Comparison of ENCODE assay signal across 8 cellular contexts in genomic region chr20:60056345-60057122, GRCh38.
DNase-seq lines count a peak whose midpoint lies in the region; ATAC-seq and TF ChIP-seq lines count a peak whose summit lies in the region.

No MANE protein-coding gene starts in this region.

- H3K27ac Mint-ChIP-seq in activated T-cell treated with anti-CD3 and anti-CD28 coated beads, Interleukin-2, amount 50 U/mL, for 24 hours = peak overlapping the region; percentile 38
- peak overlapping the region; percentile 86 to 95 for H3K27ac Mint-ChIP-seq in stimulated activated naive CD8-positive, alpha-beta T cell treated with anti-CD3 and anti-CD28 coated beads, Interleukin-15, amount 100 ng/mL, for 72 hours

- H3K4me3 ChIP-seq in RWPE2 (ENCODE audit: severe bottlenecking) = peak overlapping the region; percentile 35

- no peak for DNase-seq in activated T-cell treated with anti-CD3 and anti-CD28 coated beads, Interleukin-2, amount 50 U/mL, for 24 hours
- DNase-seq in activated T-cell treated with anti-CD3 and anti-CD28 coated beads for 4 hours = no peak
- DNase-seq in RWPE2 (ENCODE audit: low spot score) = peak; percentile 70
- no peak for DNase-seq in caudate nucleus (lab: John Stamatoyannopoulos, UW)
- no peak for DNase-seq in stimulated activated naive CD8-positive, alpha-beta T cell treated with anti-CD3 and anti-CD28 coated beads, Interleukin-15, amount 100 ng/mL, for 72 hours
- no peak for DNase-seq in GOT3 (lab: John Stamatoyannopoulos, UW)
- DNase-seq in hypothalamus (lab: John Stamatoyannopoulos, UW) = no peak

- H3K27ac ChIP-seq in RWPE2 (ENCODE audit: poor library complexity, severe bottlenecking) (peak overlapping the region; percentile 70), caudate nucleus (ENCODE audit: low read depth, low read length) (peak overlapping the region; percentile 12)

- no peaks in the 10 kb centered on the region for H3K36me3 Mint-ChIP-seq in activated T-cell treated with anti-CD3 and anti-CD28 coated beads, Interleukin-2, amount 50 U/mL, for 24 hours (ENCODE audit: low read depth)

- H3K4me3 Mint-ChIP-seq in activated T-cell treated with anti-CD3 and anti-CD28 coated beads, Interleukin-2, amount 50 U/mL, for 24 hours = peak overlapping the region; percentile 71
- H3K4me3 Mint-ChIP-seq in stimulated activated naive CD8-positive, alpha-beta T cell treated with anti-CD3 and anti-CD28 coated beads, Interleukin-15, amount 100 ng/mL, for 72 hours = peak overlapping the region; percentile 51 to 75

- no peak for TF ChIP-seq CTCF in RWPE2 (IDR thresholded peaks at IDR 0.05; ENCODE audit: poor library complexity, severe bottlenecking)

- H3K27me3 Mint-ChIP-seq in activated T-cell treated with anti-CD3 and anti-CD28 coated beads, Interleukin-2, amount 50 U/mL, for 24 hours = no peaks in the 10 kb centered on the region
- H3K27me3 Mint-ChIP-seq in stimulated activated naive CD8-positive, alpha-beta T cell treated with anti-CD3 and anti-CD28 coated beads, Interleukin-15, amount 100 ng/mL, for 72 hours = peaks cover 7% of the 10 kb centered on the region

- no peaks in the 10 kb centered on the region for H3K9me3 ChIP-seq in RWPE2 (ENCODE audit: severe bottlenecking)

- peaks cover 19% of the 10 kb centered on the region for H3K36me3 ChIP-seq in RWPE2 (ENCODE audit: low read depth)

- H3K4me1 ChIP-seq in RWPE2 (ENCODE audit: insufficient read depth, poor library complexity, severe bottlenecking) = peaks cover 33% of the 10 kb centered on the region

- H3K27me3 ChIP-seq in RWPE2 (ENCODE audit: insufficient read depth, poor library complexity, severe bottlenecking) = no peaks in the 10 kb centered on the region

- ATAC-seq in RWPE2 (ENCODE audit: low read depth) = no peak
- no peak for ATAC-seq in stimulated activated naive CD8-positive, alpha-beta T cell treated with anti-CD3 and anti-CD28 coated beads, Interleukin-15, amount 100 ng/mL, for 72 hours
- ATAC-seq in GM21381 (IDR thresholded peaks at IDR 0.05; ENCODE audit: unreplicated experiment) = no peak

- H3K9me3 Mint-ChIP-seq in activated T-cell treated with anti-CD3 and anti-CD28 coated beads, Interleukin-2, amount 50 U/mL, for 24 hours = no peaks in the 10 kb centered on the region
- no peaks in the 10 kb centered on the region for H3K9me3 Mint-ChIP-seq in stimulated activated naive CD8-positive, alpha-beta T cell treated with anti-CD3 and anti-CD28 coated beads, Interleukin-15, amount 100 ng/mL, for 72 hours

- peaks cover 42% of the 10 kb centered on the region for H3K4me1 Mint-ChIP-seq in activated T-cell treated with anti-CD3 and anti-CD28 coated beads, Interleukin-2, amount 50 U/mL, for 24 hours (ENCODE audit: low read depth)
- H3K4me1 Mint-ChIP-seq in stimulated activated naive CD8-positive, alpha-beta T cell treated with anti-CD3 and anti-CD28 coated beads, Interleukin-15, amount 100 ng/mL, for 72 hours = peaks cover 45% of the 10 kb centered on the region
